1 cellular context compared by ENCODE assay signal in genomic region chr17:64001091-64001579, GRCh38.
TF ChIP-seq lines count a peak whose summit lies in the region.

No MANE protein-coding gene starts in this region.

TF ChIP-seq in HepG2, 621 proteins besides CTCF, POLR2A, EP300 and RAD21:
- no peak for TF ChIP-seq THAP11 (CRISPR knock-in tag; IDR thresholded peaks at IDR 0.05)
- TF ChIP-seq, protein P1, sequence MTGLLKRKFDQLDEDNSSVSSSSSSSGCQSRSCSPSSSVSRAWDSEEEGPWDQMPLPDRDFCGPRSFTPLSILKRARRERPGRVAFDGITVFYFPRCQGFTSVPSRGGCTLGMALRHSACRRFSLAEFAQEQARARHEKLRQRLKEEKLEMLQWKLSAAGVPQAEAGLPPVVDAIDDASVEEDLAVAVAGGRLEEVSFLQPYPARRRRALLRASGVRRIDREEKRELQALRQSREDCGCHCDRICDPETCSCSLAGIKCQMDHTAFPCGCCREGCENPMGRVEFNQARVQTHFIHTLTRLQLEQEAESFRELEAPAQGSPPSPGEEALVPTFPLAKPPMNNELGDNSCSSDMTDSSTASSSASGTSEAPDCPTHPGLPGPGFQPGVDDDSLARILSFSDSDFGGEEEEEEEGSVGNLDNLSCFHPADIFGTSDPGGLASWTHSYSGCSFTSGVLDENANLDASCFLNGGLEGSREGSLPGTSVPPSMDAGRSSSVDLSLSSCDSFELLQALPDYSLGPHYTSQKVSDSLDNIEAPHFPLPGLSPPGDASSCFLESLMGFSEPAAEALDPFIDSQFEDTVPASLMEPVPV (CRISPR knock-in tag; IDR thresholded peaks at IDR 0.05), result no peak
- TF ChIP-seq ZNF543 (CRISPR knock-in tag; IDR thresholded peaks at IDR 0.05), result no peak
- TF ChIP-seq, protein P2, sequence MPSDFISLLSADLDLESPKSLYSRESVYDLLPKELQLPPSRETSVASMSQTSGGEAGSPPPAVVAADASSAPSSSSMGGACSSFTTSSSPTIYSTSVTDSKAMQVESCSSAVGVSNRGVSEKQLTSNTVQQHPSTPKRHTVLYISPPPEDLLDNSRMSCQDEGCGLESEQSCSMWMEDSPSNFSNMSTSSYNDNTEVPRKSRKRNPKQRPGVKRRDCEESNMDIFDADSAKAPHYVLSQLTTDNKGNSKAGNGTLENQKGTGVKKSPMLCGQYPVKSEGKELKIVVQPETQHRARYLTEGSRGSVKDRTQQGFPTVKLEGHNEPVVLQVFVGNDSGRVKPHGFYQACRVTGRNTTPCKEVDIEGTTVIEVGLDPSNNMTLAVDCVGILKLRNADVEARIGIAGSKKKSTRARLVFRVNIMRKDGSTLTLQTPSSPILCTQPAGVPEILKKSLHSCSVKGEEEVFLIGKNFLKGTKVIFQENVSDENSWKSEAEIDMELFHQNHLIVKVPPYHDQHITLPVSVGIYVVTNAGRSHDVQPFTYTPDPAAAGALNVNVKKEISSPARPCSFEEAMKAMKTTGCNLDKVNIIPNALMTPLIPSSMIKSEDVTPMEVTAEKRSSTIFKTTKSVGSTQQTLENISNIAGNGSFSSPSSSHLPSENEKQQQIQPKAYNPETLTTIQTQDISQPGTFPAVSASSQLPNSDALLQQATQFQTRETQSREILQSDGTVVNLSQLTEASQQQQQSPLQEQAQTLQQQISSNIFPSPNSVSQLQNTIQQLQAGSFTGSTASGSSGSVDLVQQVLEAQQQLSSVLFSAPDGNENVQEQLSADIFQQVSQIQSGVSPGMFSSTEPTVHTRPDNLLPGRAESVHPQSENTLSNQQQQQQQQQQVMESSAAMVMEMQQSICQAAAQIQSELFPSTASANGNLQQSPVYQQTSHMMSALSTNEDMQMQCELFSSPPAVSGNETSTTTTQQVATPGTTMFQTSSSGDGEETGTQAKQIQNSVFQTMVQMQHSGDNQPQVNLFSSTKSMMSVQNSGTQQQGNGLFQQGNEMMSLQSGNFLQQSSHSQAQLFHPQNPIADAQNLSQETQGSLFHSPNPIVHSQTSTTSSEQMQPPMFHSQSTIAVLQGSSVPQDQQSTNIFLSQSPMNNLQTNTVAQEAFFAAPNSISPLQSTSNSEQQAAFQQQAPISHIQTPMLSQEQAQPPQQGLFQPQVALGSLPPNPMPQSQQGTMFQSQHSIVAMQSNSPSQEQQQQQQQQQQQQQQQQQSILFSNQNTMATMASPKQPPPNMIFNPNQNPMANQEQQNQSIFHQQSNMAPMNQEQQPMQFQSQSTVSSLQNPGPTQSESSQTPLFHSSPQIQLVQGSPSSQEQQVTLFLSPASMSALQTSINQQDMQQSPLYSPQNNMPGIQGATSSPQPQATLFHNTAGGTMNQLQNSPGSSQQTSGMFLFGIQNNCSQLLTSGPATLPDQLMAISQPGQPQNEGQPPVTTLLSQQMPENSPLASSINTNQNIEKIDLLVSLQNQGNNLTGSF (CRISPR knock-in tag; IDR thresholded peaks at IDR 0.05), result no peak
- no peak for TF ChIP-seq ZNF691 (CRISPR knock-in tag; IDR thresholded peaks at IDR 0.05; ENCODE audit: borderline replicate concordance, low read depth)
